In genomic region chr4:12186526-12186925, GRCh38 we compare ENCODE assay signal across 19 cellular contexts.
DNase-seq lines count a peak whose midpoint lies in the region; ATAC-seq and TF ChIP-seq lines count a peak whose summit lies in the region.
"Had no signal": no experiment of that assay in that cellular context is flagged by ENCODE, and none has a peak within 500 bp of the region (broad histone marks: within the 10 kb centered on the region; RNA-seq: fewer than 3 reads in every experiment).

No MANE protein-coding gene starts in this region.

- H3K4me3 ChIP-seq in WERI-Rb-1 (ENCODE audit: low read depth, low read length) (no peak overlapping the region), mucosa of descending colon (no peak overlapping the region)
- H3K4me3 ChIP-seq: A549 had no signal

- peak; percentile 59 for ATAC-seq in mucosa of descending colon
- ATAC-seq: A549, HepG2 had no signal

- no peak overlapping the region for H3K27ac ChIP-seq in WERI-Rb-1
- H3K27ac ChIP-seq: 22Rv1, A549, C4-2B had no signal

- no peaks in the 10 kb centered on the region for H3K27me3 Mint-ChIP-seq in progenitor cell of endocrine pancreas
- H3K27me3 Mint-ChIP-seq: CD4-positive, alpha-beta memory T cell; IgD-negative memory B cell had no signal

- DNase-seq in DMS 273 (lab: John Stamatoyannopoulos, UW; ENCODE audit: unreplicated experiment) = peak; percentile 1
- no peak for DNase-seq in DMS 273 treated with DMSO at 0.1 percent for 48 hours (lab: John Stamatoyannopoulos, UW)
- DNase-seq in NCI-H82 (lab: John Stamatoyannopoulos, UW) = peak; percentile 3
- DNase-seq in NCI-H82 treated with DMSO at 0.1 percent for 48 hours (lab: John Stamatoyannopoulos, UW; ENCODE audit: unreplicated experiment) = no peak
- peak; percentile 6 for DNase-seq in WERI-Rb-1
- peak in 1 of 3 donors; percentile 19 for DNase-seq in mucosa of descending colon
- DNase-seq in progenitor cell of endocrine pancreas (ENCODE audit: low spot score, unreplicated experiment) = no peak
- DNase-seq in NCI-H1105 treated with DMSO at 0.1 percent for 48 hours (lab: John Stamatoyannopoulos, UW) = no peak
- DNase-seq: AML-193; CD4-positive, alpha-beta memory T cell; DMS79; GDM1; GOT3; H9 had no signal

- no peaks in the 10 kb centered on the region for H3K27me3 ChIP-seq in WERI-Rb-1 (ENCODE audit: insufficient read depth, low read depth, severe bottlenecking)

- intact Hi-C loops in mucosa of descending colon (cut with DNase I, micrococcal nuclease) = no loop called here

- H3K4me3 Mint-ChIP-seq in progenitor cell of endocrine pancreas (ENCODE audit: low read depth) = no peak overlapping the region
- H3K4me3 Mint-ChIP-seq: CD4-positive, alpha-beta memory T cell; H9; IgD-negative memory B cell had no signal

- no peaks in the 10 kb centered on the region for H3K9me3 ChIP-seq in WERI-Rb-1 (ENCODE audit: severe bottlenecking)
- H3K9me3 ChIP-seq in mucosa of descending colon = no peaks in the 10 kb centered on the region
- H3K9me3 ChIP-seq: A549 had no signal

- no peaks in the 10 kb centered on the region for H3K4me1 Mint-ChIP-seq in progenitor cell of endocrine pancreas (ENCODE audit: low read depth)
- H3K4me1 Mint-ChIP-seq: CD4-positive, alpha-beta memory T cell; IgD-negative memory B cell had no signal

- H3K36me3 ChIP-seq in WERI-Rb-1 (no peaks in the 10 kb centered on the region), mucosa of descending colon (ENCODE audit: low read depth) (no peaks in the 10 kb centered on the region)

- H3K27ac Mint-ChIP-seq in progenitor cell of endocrine pancreas = no peak overlapping the region
- H3K27ac Mint-ChIP-seq: CD4-positive, alpha-beta memory T cell; H9; IgD-negative memory B cell had no signal

- no peaks in the 10 kb centered on the region for H3K4me1 ChIP-seq in mucosa of descending colon (ENCODE audit: low read depth)
- H3K4me1 ChIP-seq: A549 had no signal

- TF ChIP-seq CTCF in WERI-Rb-1 (IDR thresholded peaks at IDR 0.05; ENCODE audit: low read depth, low read length) = no peak
- no peak for TF ChIP-seq CTCF in mucosa of descending colon (IDR thresholded peaks at IDR 0.05)
- TF ChIP-seq CTCF in progenitor cell of endocrine pancreas (IDR thresholded peaks at IDR 0.05; ENCODE audit: unreplicated experiment) = no peak

- no peaks in the 10 kb centered on the region for H3K9me3 Mint-ChIP-seq in progenitor cell of endocrine pancreas (ENCODE audit: low read depth)
- H3K9me3 Mint-ChIP-seq: H9, IgD-negative memory B cell had no signal

- H3K36me3 Mint-ChIP-seq in progenitor cell of endocrine pancreas (ENCODE audit: insufficient read depth) = no peaks in the 10 kb centered on the region
- H3K36me3 Mint-ChIP-seq: CD4-positive, alpha-beta memory T cell; IgD-negative memory B cell had no signal

Comparison
In these comparisons a context has a peak if more than half of its experiments do, and no peak if none do; other contexts are left out.
1. DNase-seq: peak in DMS 273 (single experiment), NCI-H82 (single experiment) and WERI-Rb-1 (single experiment); none in DMS 273 treated with DMSO at 0.1 percent for 48 hours (single experiment), NCI-H82 treated with DMSO at 0.1 percent for 48 hours (single experiment), progenitor cell of endocrine pancreas (single experiment) and NCI-H1105 treated with DMSO at 0.1 percent for 48 hours (single experiment).